12 cellular contexts compared by ENCODE assay signal in genomic region chr1:24119859-24120756, GRCh38. TPM values are rescaled to one million over a fixed set of nuclear protein-coding genes. Genes with fewer than 3 reads are reported as not detected.
DNase-seq lines count a peak whose midpoint lies in the region; ATAC-seq and TF ChIP-seq lines count a peak whose summit lies in the region.
"Had no signal": no experiment of that assay in that cellular context is flagged by ENCODE, and none has a peak within 500 bp of the region (broad histone marks: within the 10 kb centered on the region; RNA-seq: fewer than 3 reads in every experiment).

No MANE protein-coding gene starts in this region.

- intact Hi-C loops in cardiac septum (cut with DNase I), result loop anchor here (10.0 kb wide), 1 partner anchor 195 kb away; no protein-coding TSS in a partner anchor

- TF ChIP-seq POLR2A in GM18505 (IDR thresholded peaks at IDR 0.05; ENCODE audit: borderline replicate concordance, extremely low read depth, insufficient read depth, insufficient read length), result no peak

- DNase-seq in AG08395 (ENCODE audit: low spot score), result peak; percentile 44
- DNase-seq in cardiac septum (ENCODE audit: low spot score), result peak; percentile 82
- no peak for DNase-seq in omental fat pad (ENCODE audit: low spot score)
- DNase-seq in NCI-H2196 treated with DMSO at 0.1 percent for 48 hours (lab: John Stamatoyannopoulos, UW; ENCODE audit: unreplicated experiment), result no peak
- DNase-seq in activated naive CD4-positive, alpha-beta T cell treated with Interleukin-2 at 50 U/mL for 16 hours, result no peak
- DNase-seq: activated T-cell treated with anti-CD3 and anti-CD28 coated beads, Interleukin-2, amount 50 U/mL, for 24 hours; cortex of kidney; T-helper 9 cell had no signal

- peak overlapping the region; percentile 65 for H3K27ac ChIP-seq in VCaP

- peak; percentile 85 for ATAC-seq in omental fat pad (ENCODE audit: low FRiP score)
- ATAC-seq in HG03135 (IDR thresholded peaks at IDR 0.05; ENCODE audit: unreplicated experiment), result no peak
- ATAC-seq in GM18505 (IDR thresholded peaks at IDR 0.05; ENCODE audit: unreplicated experiment), result no peak

- TF ChIP-seq CTCF in VCaP (conservative IDR thresholded peaks at IDR 0.05), result no peak
- no peak for TF ChIP-seq CTCF in omental fat pad (IDR thresholded peaks at IDR 0.05)

RNA-seq across cellular contexts. Expression of gene MYOM3, which starts 8.2 kb away (rescaled TPM):
- total RNA-seq in cardiac septum, result 249 TPM
- total RNA-seq in omental fat pad, result under 1 TPM; 0.13 to 0.79 (median 0.32) TPM
- total RNA-seq: LHCN-M2 had no signal

RNA-seq across cellular contexts. Expression of gene IL22RA1, which starts 22.8 kb away (rescaled TPM):
- total RNA-seq in cardiac septum (0.35 TPM), omental fat pad (1 to 10 TPM in 1 of 4 donors, under 1 TPM in 3; 0.12 to 1.2 (median 0.39) TPM)
- total RNA-seq: LHCN-M2 had no signal

Comparison
In these comparisons a context has a peak if more than half of its experiments do, and no peak if none do; other contexts are left out.
1. DNase-seq: peak in AG08395 (single experiment) and cardiac septum (single experiment); none in omental fat pad (single experiment), NCI-H2196 treated with DMSO at 0.1 percent for 48 hours (single experiment) and activated naive CD4-positive, alpha-beta T cell treated with Interleukin-2 at 50 U/mL for 16 hours (single experiment).
2. RNA of gene MYOM3, which starts 8.2 kb away (total RNA-seq): 249 TPM in cardiac septum (single experiment); 0.13 to 0.79 TPM in omental fat pad; every median in the first group is over 100 times any median in the second.